ENCODE assay signal across 25 cellular contexts in genomic region chr1:47386268-47386667, GRCh38. TPM values are rescaled to one million over a fixed set of nuclear protein-coding genes. Genes with fewer than 3 reads are reported as not detected.
DNase-seq lines count a peak whose midpoint lies in the region; ATAC-seq, FAIRE-seq and TF ChIP-seq lines count a peak whose summit lies in the region.
"Had no signal": no experiment of that assay in that cellular context is flagged by ENCODE, and none has a peak within 500 bp of the region (broad histone marks: within the 10 kb centered on the region; RNA-seq: fewer than 3 reads in every experiment).

No MANE protein-coding gene starts in this region.

- no peaks in the 10 kb centered on the region for H3K27me3 Mint-ChIP-seq in Caco-2 (ENCODE audit: insufficient read depth, unreplicated experiment)
- H3K27me3 Mint-ChIP-seq in stimulated activated naive CD8-positive, alpha-beta T cell treated with anti-CD3 and anti-CD28 coated beads, Interleukin-15, amount 100 ng/mL, for 72 hours = no peaks in the 10 kb centered on the region
- H3K27me3 Mint-ChIP-seq: CD4-positive, CD25-positive, alpha-beta regulatory T cell had no signal

- 86% methylated on average over 5 of the region's 5 CpGs for WGBS in K562 (ENCODE audit: insufficient coverage, low coverage, missing lambda C conversion rate)

- H3K9me3 Mint-ChIP-seq in Caco-2 (ENCODE audit: unreplicated experiment) = no peaks in the 10 kb centered on the region
- H3K9me3 Mint-ChIP-seq in stimulated activated naive CD8-positive, alpha-beta T cell treated with anti-CD3 and anti-CD28 coated beads, Interleukin-15, amount 100 ng/mL, for 72 hours = no peaks in the 10 kb centered on the region
- H3K9me3 Mint-ChIP-seq: CD14-positive monocyte; CD4-positive, alpha-beta memory T cell; CD4-positive, CD25-positive, alpha-beta regulatory T cell; CD8-positive, alpha-beta memory T cell had no signal

- in situ Hi-C loops in K562 (cut with MboI) = no loop called here

- H3K4me3 ChIP-seq in Caco-2 (ENCODE audit: low read depth, low read length) (no peak overlapping the region), HEK293 (ENCODE audit: low read depth, low read length) (no peak overlapping the region), K562 (no peak overlapping the region)
- H3K4me3 ChIP-seq: BLaER1 had no signal

- TF ChIP-seq CTCF in Caco-2 (IDR thresholded peaks at IDR 0.05; ENCODE audit: insufficient read depth in 1 of 2, low read depth in 1 of 2, low read length in 1 of 2, severe bottlenecking in 1 of 2, unreplicated experiment in 1 of 2) (no peak), HEK293 (tag by site-specific recombination; IDR thresholded peaks at IDR 0.05) (no peak), K562 (IDR thresholded peaks at IDR 0.05 in 2 of 3, conservative IDR thresholded peaks at IDR 0.05 in 1 of 3; ENCODE audit: insufficient read depth in 2 of 3, low read depth in 1 of 3, low read length in 3 of 3) (no peak)

- no peak overlapping the region for H3K9ac ChIP-seq in K562 (ENCODE audit: insufficient read depth in 1 of 2, low read depth in 2 of 2, low read length in 2 of 2)
- H3K9ac ChIP-seq: BLaER1 had no signal

- no peak for FAIRE-seq in K562 (lab: Jason Lieb, UNC)
- FAIRE-seq: A204.1, D721Med, G401.6, GM12891, GM19239 had no signal

- no peak for TF ChIP-seq EP300 in K562 (IDR thresholded peaks at IDR 0.05; ENCODE audit: low read length)

- H3K36me3 ChIP-seq in Caco-2 (ENCODE audit: control insufficient read depth, insufficient read depth, low read length) = no peaks in the 10 kb centered on the region
- H3K36me3 ChIP-seq in HEK293 (ENCODE audit: control insufficient read depth in 2 of 2, insufficient read depth in 1 of 2, low read length in 2 of 2) = peaks cover 0 to 15% of the 10 kb centered on the region in 2 experiments; a peak in 1 of 3 replicates
- H3K36me3 ChIP-seq in K562 (ENCODE audit: control insufficient read depth, insufficient read depth, low read length) = peaks cover 18% of the 10 kb centered on the region; the same call in 2 of the 3 replicates
- H3K36me3 ChIP-seq: BE2C had no signal

- peak overlapping the region; percentile 33 for H3K27ac Mint-ChIP-seq in Caco-2 (ENCODE audit: unreplicated experiment)
- no peak overlapping the region for H3K27ac Mint-ChIP-seq in stimulated activated naive CD8-positive, alpha-beta T cell treated with anti-CD3 and anti-CD28 coated beads, Interleukin-15, amount 100 ng/mL, for 72 hours
- H3K27ac Mint-ChIP-seq: CD4-positive, CD25-positive, alpha-beta regulatory T cell; CD8-positive, alpha-beta memory T cell had no signal

- BruUV-seq in Caco-2 (replicated peaks; lab: Mats Ljungman, UMichigan) (no TSS peak), K562 (replicated peaks; lab: Mats Ljungman, UMichigan) (no TSS peak)

- ATAC-seq in K562 = no peak
- no peak for ATAC-seq in HG02798 (IDR thresholded peaks at IDR 0.05; ENCODE audit: poor library complexity, unreplicated experiment)
- ATAC-seq in stimulated activated naive CD8-positive, alpha-beta T cell treated with anti-CD3 and anti-CD28 coated beads, Interleukin-15, amount 100 ng/mL, for 72 hours = no peak

- CTCF ChIA-PET in Caco-2 (lab: Charles Lee) (interaction anchor here (0.6 kb wide), 2 partner anchors 207 to 311 kb away, joined by 3 read pairs; no protein-coding TSS in a partner anchor), HEK293 (lab: Yijun Ruan, JAX) (interaction anchor here (0.6 to 8.1 kb wide), 9 partner anchors 9 to 547 kb away, joined by 3 to 151 read pairs (median 3); partner anchors contain the start of gene FOXD2), K562 (lab: Yijun Ruan, JAX; ENCODE audit: low intra/inter-chr PET ratio) (no interaction called here)

- no peaks in the 10 kb centered on the region for H3K9me1 ChIP-seq in K562 (ENCODE audit: control insufficient read depth, insufficient read depth, low read length)

- H3K27ac ChIP-seq in HEK293 (ENCODE audit: extremely low read depth, low read depth, low read length) (no peak overlapping the region), K562 (ENCODE audit: extremely low read depth, low read depth, low read length) (no peak overlapping the region)
- H3K27ac ChIP-seq: BLaER1 had no signal

- H3K9me3 ChIP-seq in Caco-2 (0 out of 2 replicates have a peak, but pooled peaks cover 4% of the 10 kb centered on the region), HEK293 (ENCODE audit: control insufficient read depth, insufficient read depth, low read depth, low read length) (no peaks in the 10 kb centered on the region), K562 (replicated peaks; ENCODE audit: control insufficient read depth, insufficient read depth, low read depth, low read length) (no peaks in the 10 kb centered on the region)
- H3K9me3 ChIP-seq: BE2C, BLaER1 had no signal

- TF ChIP-seq POLR2A in K562 (conservative IDR thresholded peaks at IDR 0.05) = no peak

- H3K27me3 ChIP-seq in Caco-2 (replicated peaks; ENCODE audit: control insufficient read depth, insufficient read depth, low read length) = no peaks in the 10 kb centered on the region
- no peaks in the 10 kb centered on the region for H3K27me3 ChIP-seq in K562 (ENCODE audit: control insufficient read depth in 2 of 2, insufficient read depth in 2 of 2, low read length in 2 of 2)
- H3K27me3 ChIP-seq: BE2C, BLaER1 had no signal

- POLR2A ChIA-PET in Caco-2 (lab: Charles Lee) = no interaction called here
- POLR2A ChIA-PET in HEK293 (lab: Yijun Ruan, JAX) = interaction anchor here (0.5 to 0.7 kb wide), 3 partner anchors 44 to 73 kb away, joined by 3 read pairs; partner anchors contain the start of gene STIL
- POLR2A ChIA-PET in K562 (lab: Yijun Ruan, JAX) = interaction anchor here (1.3 kb wide), 1 partner anchor 12 kb away, joined by 3 read pairs; no protein-coding TSS in a partner anchor

- TF ChIP-seq RAD21 in K562 (CRISPR knock-in tag; conservative IDR thresholded peaks at IDR 0.05 in 1 of 2, IDR thresholded peaks at IDR 0.05 in 1 of 2) = no peak

- H3K36me3 Mint-ChIP-seq in Caco-2 (ENCODE audit: insufficient read depth, unreplicated experiment) = peaks cover 36% of the 10 kb centered on the region

- peaks cover 38% of the 10 kb centered on the region for H3K4me1 Mint-ChIP-seq in Caco-2 (ENCODE audit: low read depth, unreplicated experiment)
- H3K4me1 Mint-ChIP-seq in stimulated activated naive CD8-positive, alpha-beta T cell treated with anti-CD3 and anti-CD28 coated beads, Interleukin-15, amount 100 ng/mL, for 72 hours = no peaks in the 10 kb centered on the region
- H3K4me1 Mint-ChIP-seq: CD14-positive monocyte had no signal

- H3K4me1 ChIP-seq in Caco-2 (peaks cover 60% of the 10 kb centered on the region), HEK293 (ENCODE audit: control insufficient read depth, insufficient read depth, low read length) (no peaks in the 10 kb centered on the region), K562 (replicated peaks in 1 of 2; ENCODE audit: control insufficient read depth in 2 of 2, insufficient read depth in 2 of 2, low read length in 2 of 2) (peaks cover 0 to 14% of the 10 kb centered on the region in 2 experiments; a peak in 3 of 5 replicates)
- H3K4me1 ChIP-seq: BE2C, BLaER1 had no signal

- peaks cover 6% of the 10 kb centered on the region for H4K20me1 ChIP-seq in K562 (replicated peaks; ENCODE audit: control insufficient read depth, insufficient read depth, low read length)
- H4K20me1 ChIP-seq: BLaER1 had no signal

- DNase-seq in Caco-2 = no peak
- DNase-seq in K562 (ENCODE audit: extremely low read depth in 1 of 4, low spot score in 3 of 4) = no peak
- DNase-seq in stimulated activated naive CD8-positive, alpha-beta T cell treated with anti-CD3 and anti-CD28 coated beads, Interleukin-15, amount 100 ng/mL, for 72 hours = no peak
- DNase-seq: 8988T; ACHN; BE2C; C1 segment of cervical spinal cord; Calu3; CD4-positive, alpha-beta memory T cell; CD4-positive, CD25-positive, alpha-beta regulatory T cell; CD8-positive, alpha-beta memory T cell; COR-L47; DMS79 treated with DMSO at 0.1 percent for 48 hours; GF-D8 had no signal

- no peak overlapping the region for H3K4me3 Mint-ChIP-seq in Caco-2 (ENCODE audit: unreplicated experiment)
- no peak overlapping the region for H3K4me3 Mint-ChIP-seq in stimulated activated naive CD8-positive, alpha-beta T cell treated with anti-CD3 and anti-CD28 coated beads, Interleukin-15, amount 100 ng/mL, for 72 hours
- H3K4me3 Mint-ChIP-seq: CD4-positive, alpha-beta memory T cell; CD4-positive, CD25-positive, alpha-beta regulatory T cell; CD8-positive, alpha-beta memory T cell had no signal

- no peaks in the 10 kb centered on the region for H3K79me2 ChIP-seq in K562 (ENCODE audit: control insufficient read depth, insufficient read depth, low read length)

- no peak overlapping the region for H2AFZ ChIP-seq in K562 (ENCODE audit: low read depth, low read length)

- intact Hi-C loops in Caco-2 (cut with micrococcal nuclease; ENCODE audit: unreplicated experiment) (loop anchor here (5.0 kb wide), 1 partner anchor 51 kb away; the partner anchor contains the start of gene FOXD2), K562 (cut with micrococcal nuclease) (loop anchor here (5.0 kb wide), 1 partner anchor 209 kb away; no protein-coding TSS in a partner anchor)

- no peak overlapping the region for H3K4me2 ChIP-seq in K562 (ENCODE audit: insufficient read depth, low read length)
- H3K4me2 ChIP-seq: BLaER1 had no signal

RNA-seq across cellular contexts. Expression of gene FOXE3, which starts 29.8 kb away (rescaled TPM):
- not detected in 2 replicates for total RNA-seq in Caco-2 (2022)
- not detected in 2 replicates for total RNA-seq in K562 (2011; cell fraction: chromatin; rRNA removed; ENCODE audit: low replicate concordance)
- total RNA-seq in K562 (2011; cell fraction: nucleolus; rRNA removed) = not detected in 2 replicates
- total RNA-seq in K562 (2011; cell fraction: nucleoplasm; rRNA removed) = not detected in 2 replicates
- not detected in 2 replicates for total RNA-seq in K562 (2014; rRNA removed)
- not detected in 2 replicates for total RNA-seq in K562 (2014; rRNA removed; fragmentation: Illumina TruSeq; extraction: Trizol)
- total RNA-seq in K562 (2015; rRNA removed; fragmentation: Illumina TruSeq; extraction: Trizol) = not detected in 2 replicates
- not detected in 2 replicates for total RNA-seq in K562 (2021)
- not detected in 2 replicates for polyA plus RNA-seq in K562 (2011; rRNA removed)
- polyA plus RNA-seq in K562 (2011; cell fraction: cytosol; rRNA removed) = not detected in 2 replicates
- polyA plus RNA-seq in K562 (2011; cell fraction: nucleus; rRNA removed) = 0.10 TPM in 1 of 2 replicates, not detected in the other
- polyA plus RNA-seq in K562 (2012) = 0.04 TPM in 1 of 2 replicates, not detected in the other
- polyA plus RNA-seq in K562 (2014; fragmentation: Illumina TruSeq; extraction: Trizol) = not detected in 2 replicates
- not detected for polyA plus RNA-seq in K562 (2014; fragmentation: Nextera tagmentation; extraction: Ambion mirVana)
- polyA plus RNA-seq in K562 (2014; rRNA removed) = not detected in 2 replicates
- not detected in 2 replicates for polyA minus RNA-seq in K562 (2011; rRNA and poly(A)+ RNA removed)
- not detected in 2 replicates for polyA minus RNA-seq in K562 (2011; cell fraction: cytosol; rRNA and poly(A)+ RNA removed)
- not detected in 2 replicates for polyA minus RNA-seq in K562 (2011; cell fraction: nucleus; rRNA and poly(A)+ RNA removed)
- total RNA-seq: A673; Calu3; CD4-positive, alpha-beta memory T cell; CD4-positive, CD25-positive, alpha-beta regulatory T cell; CD8-positive, alpha-beta memory T cell had no signal
- polyA plus RNA-seq: AG04450; CD14-positive monocyte; CD4-positive, alpha-beta memory T cell; CD4-positive, CD25-positive, alpha-beta regulatory T cell; CD8-positive, alpha-beta memory T cell had no signal

RNA-seq across cellular contexts. Expression of gene FOXD2, which starts 51.6 kb away (rescaled TPM):
- 4.4 and 4.6 TPM in 2 replicates for total RNA-seq in Caco-2 (2022)
- 0.46 and 0.93 TPM in 2 replicates for total RNA-seq in K562 (2011; cell fraction: chromatin; rRNA removed; ENCODE audit: low replicate concordance)
- total RNA-seq in K562 (2011; cell fraction: nucleolus; rRNA removed) = 1.2 TPM in 2 replicates
- 0.66 and 0.84 TPM in 2 replicates for total RNA-seq in K562 (2011; cell fraction: nucleoplasm; rRNA removed)
- total RNA-seq in K562 (2014; rRNA removed) = 1.2 TPM in 2 replicates
- total RNA-seq in K562 (2014; rRNA removed; fragmentation: Illumina TruSeq; extraction: Trizol) = 0.22 and 0.26 TPM in 2 replicates
- 0.26 and 0.33 TPM in 2 replicates for total RNA-seq in K562 (2015; rRNA removed; fragmentation: Illumina TruSeq; extraction: Trizol)
- total RNA-seq in K562 (2021) = 0.86 and 1.2 TPM in 2 replicates
- 0.15 and 0.27 TPM in 2 replicates for polyA plus RNA-seq in K562 (2011; rRNA removed)
- polyA plus RNA-seq in K562 (2011; cell fraction: cytosol; rRNA removed) = 0.19 and 0.52 TPM in 2 replicates
- 0.79 and 1.2 TPM in 2 replicates for polyA plus RNA-seq in K562 (2011; cell fraction: nucleus; rRNA removed)
- 1.7 and 2.8 TPM in 2 replicates for polyA plus RNA-seq in K562 (2012)
- 0.19 and 0.22 TPM in 2 replicates for polyA plus RNA-seq in K562 (2014; fragmentation: Illumina TruSeq; extraction: Trizol)
- under 1 TPM; 0.06 to 0.07 TPM for polyA plus RNA-seq in K562 (2014; fragmentation: Nextera tagmentation; extraction: Ambion mirVana)
- polyA plus RNA-seq in K562 (2014; rRNA removed) = 0.46 and 0.53 TPM in 2 replicates
- polyA minus RNA-seq in K562 (2011; rRNA and poly(A)+ RNA removed) = 0.12 and 0.14 TPM in 2 replicates
- 0.29 and 0.64 TPM in 2 replicates for polyA minus RNA-seq in K562 (2011; cell fraction: cytosol; rRNA and poly(A)+ RNA removed)
- polyA minus RNA-seq in K562 (2011; cell fraction: nucleus; rRNA and poly(A)+ RNA removed) = 0.67 and 1.00 TPM in 2 replicates
- polyA plus RNA-seq: AG04450 had no signal

RNA-seq across cellular contexts. Expression of gene CMPK1, which starts 52.7 kb away (rescaled TPM):
- total RNA-seq in Caco-2 (2022) = 70.1 and 77.4 TPM in 2 replicates
- 15.9 and 61.9 TPM in 2 replicates for total RNA-seq in K562 (2011; cell fraction: chromatin; rRNA removed; ENCODE audit: low replicate concordance)
- total RNA-seq in K562 (2011; cell fraction: nucleolus; rRNA removed) = 11.5 and 12.6 TPM in 2 replicates
- 42.5 and 72.0 TPM in 2 replicates for total RNA-seq in K562 (2011; cell fraction: nucleoplasm; rRNA removed)
- total RNA-seq in K562 (2014; rRNA removed) = 107 TPM in 2 replicates
- total RNA-seq in K562 (2014; rRNA removed; fragmentation: Illumina TruSeq; extraction: Trizol) = 197 and 229 TPM in 2 replicates
- 175 and 194 TPM in 2 replicates for total RNA-seq in K562 (2015; rRNA removed; fragmentation: Illumina TruSeq; extraction: Trizol)
- total RNA-seq in K562 (2021) = 164 and 165 TPM in 2 replicates
- polyA plus RNA-seq in K562 (2011; rRNA removed) = 70.2 and 89.2 TPM in 2 replicates
- 15.0 and 29.0 TPM in 2 replicates for polyA plus RNA-seq in K562 (2011; cell fraction: cytosol; rRNA removed)
- 9.9 and 19.2 TPM in 2 replicates for polyA plus RNA-seq in K562 (2011; cell fraction: nucleus; rRNA removed)
- 117 and 148 TPM in 2 replicates for polyA plus RNA-seq in K562 (2012)
- polyA plus RNA-seq in K562 (2014; fragmentation: Illumina TruSeq; extraction: Trizol) = 169 and 179 TPM in 2 replicates
- polyA plus RNA-seq in K562 (2014; fragmentation: Nextera tagmentation; extraction: Ambion mirVana) = 10 to 100 TPM; 54.5 to 67.3 TPM
- 116 and 126 TPM in 2 replicates for polyA plus RNA-seq in K562 (2014; rRNA removed)
- 92.8 and 128 TPM in 2 replicates for polyA minus RNA-seq in K562 (2011; rRNA and poly(A)+ RNA removed)
- polyA minus RNA-seq in K562 (2011; cell fraction: cytosol; rRNA and poly(A)+ RNA removed) = 72.8 and 77.2 TPM in 2 replicates
- 10.1 and 20.4 TPM in 2 replicates for polyA minus RNA-seq in K562 (2011; cell fraction: nucleus; rRNA and poly(A)+ RNA removed)
